Comparison of ENCODE assay signal across 14 cellular contexts in genomic region chr1:221431068-221431651, GRCh38.
DNase-seq lines count a peak whose midpoint lies in the region; ATAC-seq and TF ChIP-seq lines count a peak whose summit lies in the region.
"Had no signal": no experiment of that assay in that cellular context is flagged by ENCODE, and none has a peak within 500 bp of the region (broad histone marks: within the 10 kb centered on the region; RNA-seq: fewer than 3 reads in every experiment).

No MANE protein-coding gene starts in this region.

- no peaks in the 10 kb centered on the region for H3K36me3 ChIP-seq in GM23248 (ENCODE audit: low read depth)
- H3K36me3 ChIP-seq in adipocyte (ENCODE audit: control insufficient read depth, insufficient read depth, low read length, severe bottlenecking), result no peaks in the 10 kb centered on the region
- H3K36me3 ChIP-seq: ascending aorta had no signal

- H3K9me3 ChIP-seq in GM23248 (ENCODE audit: low read depth) (no peaks in the 10 kb centered on the region), adipocyte (ENCODE audit: control insufficient read depth, low read length) (peaks cover 5% of the 10 kb centered on the region)
- H3K9me3 ChIP-seq: ascending aorta, testis had no signal

- no peak overlapping the region for H3K4me3 ChIP-seq in AG09309 (ENCODE audit: control insufficient read depth, low read depth, low read length)
- H3K4me3 ChIP-seq in GM23248, result no peak overlapping the region
- H3K4me3 ChIP-seq in adipocyte (ENCODE audit: low read length), result no peak overlapping the region
- H3K4me3 ChIP-seq: ascending aorta, testis had no signal

- H3F3A ChIP-seq in GM23248 (ENCODE audit: insufficient read depth), result peaks cover 4% of the 10 kb centered on the region; the same call in 1 of the 2 replicates

- no peak for ATAC-seq in GM21447 (IDR thresholded peaks at IDR 0.05; ENCODE audit: unreplicated experiment)
- ATAC-seq in GM19324 (IDR thresholded peaks at IDR 0.05; ENCODE audit: low FRiP score, unreplicated experiment), result no peak
- ATAC-seq in stimulated activated naive CD8-positive, alpha-beta T cell treated with anti-CD3 and anti-CD28 coated beads, Interleukin-15, Interleukin-2, amounts not matched to agents 100 U/mL and 50 U/mL, for 24 hours, result no peak
- ATAC-seq: activated T-cell treated with anti-CD3 and anti-CD28 coated beads, Interleukin-2, amount 50 U/mL, for 4 hours had no signal

- no peaks in the 10 kb centered on the region for H4K20me1 ChIP-seq in GM23248 (ENCODE audit: insufficient read depth)

- no peak overlapping the region for H2AFZ ChIP-seq in GM23248

- DNase-seq in AG09309 (ENCODE audit: low read depth), result no peak
- peak; percentile 45 for DNase-seq in GM23248
- peak; percentile 62 for DNase-seq in adipocyte (ENCODE audit: low read depth)
- DNase-seq in iris pigment epithelial cell (ENCODE audit: low read depth), result peak; percentile 31
- no peak for DNase-seq in stimulated activated CD4-positive, alpha-beta T cell treated with anti-CD3 and anti-CD28 coated beads, Interleukin-4, amount 100 ng/mL, for 1 hour
- DNase-seq in stimulated activated naive CD8-positive, alpha-beta T cell treated with anti-CD3 and anti-CD28 coated beads, Interleukin-15, Interleukin-2, amounts not matched to agents 100 U/mL and 50 U/mL, for 24 hours, result no peak
- DNase-seq: activated CD4-positive, CD25-positive, alpha-beta regulatory T cell; activated T-cell treated with anti-CD3 and anti-CD28 coated beads, Interleukin-2, amount 50 U/mL, for 4 hours; DMS79; NCI-H345; testis had no signal

- H3K4me2 ChIP-seq in GM23248 (ENCODE audit: unreplicated experiment), result no peak overlapping the region

- H3K27ac ChIP-seq in GM23248, result no peak overlapping the region
- H3K27ac ChIP-seq: ascending aorta, testis had no signal

- WGBS in GM23248 (ENCODE audit: low coverage in 1 of 2, low lambda C conversion rate in 2 of 2, missing lambda C conversion rate in 2 of 2), 2 experiments, result 69 to 78% methylated on average over 2 of the region's 2 CpGs

- in situ Hi-C loops in GM23248 (cut with MboI), result loop anchor here (5.0 to 10.0 kb wide), 2 partner anchors 169 to 556 kb away; partner anchors contain the start of gene HLX

- TF ChIP-seq CTCF in AG09309 (IDR thresholded peaks at IDR 0.05; ENCODE audit: control insufficient read depth, insufficient read depth, low read depth, low read length, missing control alignments), result peak; percentile 62

- H3K4me1 ChIP-seq in GM23248 (ENCODE audit: insufficient read depth) (peaks cover 2% of the 10 kb centered on the region; the same call in 1 of the 2 replicates), adipocyte (ENCODE audit: control insufficient read depth, insufficient read depth, low read length) (peaks cover 14% of the 10 kb centered on the region)
- H3K4me1 ChIP-seq: ascending aorta, testis had no signal

- no peak overlapping the region for H3K9ac ChIP-seq in GM23248
- H3K9ac ChIP-seq in adipocyte (ENCODE audit: low read length), result no peak overlapping the region

- H3K27me3 ChIP-seq in GM23248 (replicated peaks; ENCODE audit: insufficient read depth) (no peaks in the 10 kb centered on the region), adipocyte (replicated peaks; ENCODE audit: control insufficient read depth, insufficient read depth, low read length) (no peaks in the 10 kb centered on the region)
- H3K27me3 ChIP-seq: ascending aorta, testis had no signal

- H3K79me2 ChIP-seq in GM23248 (ENCODE audit: insufficient read depth), result no peaks in the 10 kb centered on the region

- no peaks in the 10 kb centered on the region for H3K9me2 ChIP-seq in GM23248 (ENCODE audit: insufficient read depth)

Comparison
In these comparisons a context has a peak if more than half of its experiments do, and no peak if none do; other contexts are left out.
1. DNase-seq: peak in GM23248 (single experiment), adipocyte (single experiment) and iris pigment epithelial cell (single experiment); none in AG09309 (single experiment), stimulated activated CD4-positive, alpha-beta T cell treated with anti-CD3 and anti-CD28 coated beads, Interleukin-4, amount 100 ng/mL, for 1 hour (single experiment) and stimulated activated naive CD8-positive, alpha-beta T cell treated with anti-CD3 and anti-CD28 coated beads, Interleukin-15, Interleukin-2, amounts not matched to agents 100 U/mL and 50 U/mL, for 24 hours (single experiment).